Comparison of ENCODE assay signal across 19 cellular contexts in the genomic region with DNA sequence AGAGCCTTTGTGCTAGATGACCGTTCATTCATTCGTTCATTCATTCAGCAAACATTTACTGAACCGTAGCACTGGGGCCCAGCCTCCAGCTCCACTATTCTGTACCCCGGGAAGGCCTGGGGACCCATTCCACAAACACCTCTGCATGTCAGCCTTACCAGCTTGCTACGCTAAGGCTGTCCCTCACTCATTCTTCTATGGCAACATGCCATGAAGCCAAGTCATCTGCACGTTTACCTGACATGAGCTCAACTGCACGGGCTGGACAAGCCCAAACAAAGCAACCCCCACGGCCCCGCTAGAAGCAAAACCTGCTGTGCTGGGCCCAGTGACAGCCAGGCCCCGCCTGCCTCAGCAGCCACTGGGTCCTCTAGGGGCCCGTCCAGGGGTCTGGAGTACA.
"Had no signal": no experiment of that assay in that cellular context is flagged by ENCODE, and none has a peak within 500 bp of the region (broad histone marks: within the 10 kb centered on the region; RNA-seq: fewer than 3 reads in every experiment).

No MANE protein-coding gene starts in this region.

- H3K4me2 ChIP-seq: hepatocyte had no signal

- H3K4me3 Mint-ChIP-seq: activated B cell treated with CpG ODN at 0.5 μM for 24 hours; activated CD4-positive, alpha-beta memory T cell treated with anti-CD3 and anti-CD28 coated beads, Interleukin-2, amount 10 ng/mL, durations not matched to agents 7 days and 5 days; activated CD8-positive, alpha-beta memory T cell treated with anti-CD3 and anti-CD28 coated beads, Interleukin-2, amount 10 ng/mL, durations not matched to agents 7 days and 5 days; activated naive CD8-positive, alpha-beta T cell treated with anti-CD3 and anti-CD28 coated beads, Interleukin-2, amount 10 ng/mL, durations not matched to agents 7 days and 5 days; stimulated activated naive CD8-positive, alpha-beta T cell treated with anti-CD3 and anti-CD28 coated beads, Interleukin-15, Interleukin-2, amounts not matched to agents 100 ng/mL and 50 ng/mL, for 24 hours; T-helper 2 cell treated with Interferon-gamma antibody and Interleukin-4, amounts not matched to agents 5 μg/mL and 100 μg/mL, for 36 hours had no signal

- H3K4me3 ChIP-seq: hepatocyte, ovary, right lobe of liver, suprapubic skin, transverse colon had no signal

- H3K9me3 ChIP-seq: ovary, right lobe of liver, suprapubic skin, transverse colon had no signal

- H3K27me3 Mint-ChIP-seq: activated B cell treated with CpG ODN at 0.5 μM for 24 hours; activated CD4-positive, alpha-beta memory T cell treated with anti-CD3 and anti-CD28 coated beads, Interleukin-2, amount 10 ng/mL, durations not matched to agents 7 days and 5 days; activated CD8-positive, alpha-beta memory T cell treated with anti-CD3 and anti-CD28 coated beads, Interleukin-2, amount 10 ng/mL, durations not matched to agents 7 days and 5 days; stimulated activated naive CD8-positive, alpha-beta T cell treated with anti-CD3 and anti-CD28 coated beads, Interleukin-15, Interleukin-2, amounts not matched to agents 100 ng/mL and 50 ng/mL, for 24 hours had no signal

- H3K27ac Mint-ChIP-seq: activated B cell treated with CpG ODN at 0.5 μM for 24 hours; activated CD4-positive, alpha-beta memory T cell treated with anti-CD3 and anti-CD28 coated beads, Interleukin-2, amount 10 ng/mL, durations not matched to agents 7 days and 5 days; activated CD8-positive, alpha-beta memory T cell treated with anti-CD3 and anti-CD28 coated beads, Interleukin-2, amount 10 ng/mL, durations not matched to agents 7 days and 5 days; activated naive CD8-positive, alpha-beta T cell treated with anti-CD3 and anti-CD28 coated beads, Interleukin-2, amount 10 ng/mL, durations not matched to agents 7 days and 5 days; stimulated activated naive CD8-positive, alpha-beta T cell treated with anti-CD3 and anti-CD28 coated beads, Interleukin-15, Interleukin-2, amounts not matched to agents 100 ng/mL and 50 ng/mL, for 24 hours; T-helper 2 cell treated with Interferon-gamma antibody and Interleukin-4, amounts not matched to agents 5 μg/mL and 100 μg/mL, for 36 hours had no signal

- H3K36me3 Mint-ChIP-seq: activated CD8-positive, alpha-beta memory T cell treated with anti-CD3 and anti-CD28 coated beads, Interleukin-2, amount 10 ng/mL, durations not matched to agents 7 days and 5 days had no signal

- H3K36me3 ChIP-seq: brain microvascular endothelial cell, ovary, right lobe of liver, suprapubic skin, transverse colon had no signal

- ATAC-seq: activated CD8-positive, alpha-beta memory T cell treated with anti-CD3 and anti-CD28 coated beads, Interleukin-2, amount 10 ng/mL, durations not matched to agents 7 days and 5 days; left lobe of liver; right lobe of liver had no signal

- H3K4me1 ChIP-seq: right lobe of liver, suprapubic skin, transverse colon had no signal

- DNase-seq: activated B cell treated with CpG ODN at 0.5 μM for 24 hours; activated CD4-positive, alpha-beta memory T cell treated with anti-CD3 and anti-CD28 coated beads, Interleukin-2, amount 10 ng/mL, durations not matched to agents 7 days and 5 days; activated CD4-positive, alpha-beta T cell treated with anti-CD3 and anti-CD28 coated beads for 48 hours; activated CD8-positive, alpha-beta memory T cell treated with anti-CD3 and anti-CD28 coated beads, Interleukin-2, amount 10 ng/mL, durations not matched to agents 7 days and 5 days; activated naive CD4-positive, alpha-beta T cell treated with Interleukin-2 at 50 U/mL for 16 hours; activated naive CD8-positive, alpha-beta T cell treated with anti-CD3 and anti-CD28 coated beads, Interleukin-2, amount 10 ng/mL, durations not matched to agents 7 days and 5 days; brain microvascular endothelial cell; cortex of kidney; ovary; small intestine; stimulated activated CD4-positive, alpha-beta T cell treated with anti-CD3 and anti-CD28 coated beads, Interleukin-15, amount 100 ng/mL, for 24 hours; stimulated activated CD4-positive, alpha-beta T cell treated with anti-CD3 and anti-CD28 coated beads, Interleukin-2, amount 100 ng/mL, for 48 hours; transverse colon had no signal

- H3K27me3 ChIP-seq: brain microvascular endothelial cell, hepatocyte, ovary, right lobe of liver, suprapubic skin, transverse colon had no signal

- H3K9me3 Mint-ChIP-seq: activated B cell treated with CpG ODN at 0.5 μM for 24 hours; activated CD4-positive, alpha-beta memory T cell treated with anti-CD3 and anti-CD28 coated beads, Interleukin-2, amount 10 ng/mL, durations not matched to agents 7 days and 5 days; activated naive CD8-positive, alpha-beta T cell treated with anti-CD3 and anti-CD28 coated beads, Interleukin-2, amount 10 ng/mL, durations not matched to agents 7 days and 5 days; stimulated activated naive CD8-positive, alpha-beta T cell treated with anti-CD3 and anti-CD28 coated beads, Interleukin-15, Interleukin-2, amounts not matched to agents 100 ng/mL and 50 ng/mL, for 24 hours; T-helper 2 cell treated with Interferon-gamma antibody and Interleukin-4, amounts not matched to agents 5 μg/mL and 100 μg/mL, for 36 hours had no signal

- H3K79me2 ChIP-seq: hepatocyte had no signal

- H2AFZ ChIP-seq: hepatocyte had no signal

- H3K27ac ChIP-seq: brain microvascular endothelial cell, hepatocyte, ovary, right lobe of liver, suprapubic skin, transverse colon had no signal

- H3K4me1 Mint-ChIP-seq: activated B cell treated with CpG ODN at 0.5 μM for 24 hours; activated CD4-positive, alpha-beta memory T cell treated with anti-CD3 and anti-CD28 coated beads, Interleukin-2, amount 10 ng/mL, durations not matched to agents 7 days and 5 days had no signal
